ENCODE assay signal across 27 cellular contexts in the genomic region with DNA sequence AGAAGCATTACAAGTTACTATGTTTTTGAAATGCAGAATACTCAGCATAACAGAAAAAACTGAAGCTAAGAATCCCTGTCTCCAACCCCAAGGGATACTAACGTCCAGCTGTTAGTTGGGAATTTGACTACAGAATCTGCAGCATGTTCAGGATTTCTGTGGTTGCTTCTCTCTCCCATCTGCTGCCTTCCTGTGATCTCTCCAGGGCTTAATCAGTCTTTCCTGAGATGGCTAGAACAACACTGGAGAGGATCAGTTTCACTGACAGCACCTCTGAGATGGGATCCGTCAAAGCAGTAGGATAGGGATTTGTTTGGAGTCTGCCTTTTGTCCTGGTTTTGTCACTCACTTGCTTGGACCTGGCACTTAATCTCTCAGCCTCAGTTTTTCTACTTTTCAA.
"Had no signal": no experiment of that assay in that cellular context is flagged by ENCODE, and none has a peak within 500 bp of the region (broad histone marks: within the 10 kb centered on the region; RNA-seq: fewer than 3 reads in every experiment).

No MANE protein-coding gene starts in this region.

- DNase-seq: activated CD4-positive, alpha-beta T cell treated with anti-CD3 and anti-CD28 coated beads for 4 hours; activated CD4-positive, alpha-beta T cell treated with anti-CD3 and anti-CD28 coated beads, Interleukin-2, amount 50 U/mL, for 4 hours; activated naive CD4-positive, alpha-beta T cell; activated T-cell treated with anti-CD3 and anti-CD28 coated beads for 4 hours; activated T-cell treated with anti-CD3 and anti-CD28 coated beads, Interleukin-2, amount 50 U/mL, for 72 hours; dorsolateral prefrontal cortex; effector memory CD4-positive, alpha-beta T cell; foreskin fibroblast; heart left ventricle; hypothalamus; lower lobe of right lung; mesenchymal stem cell; ovary; retina; sigmoid colon; stimulated activated naive CD4-positive, alpha-beta T cell; T-cell; tibial artery; upper lobe of right lung had no signal

- H3K27me3 ChIP-seq: ascending aorta, dorsolateral prefrontal cortex, heart left ventricle, ovary, sigmoid colon, suprapubic skin, tibial artery, upper lobe of right lung had no signal

- H3K27ac Mint-ChIP-seq: activated naive CD8-positive, alpha-beta T cell; activated T-cell treated with anti-CD3 and anti-CD28 coated beads, Interleukin-2, amount 50 U/mL, for 72 hours; nephron; progenitor cell of endocrine pancreas; T-cell; T-helper 2 cell treated with Interferon-gamma antibody and Interleukin-4, amounts not matched to agents 5 μg/mL and 100 μg/mL, for 36 hours had no signal

- H3K4me1 ChIP-seq: ascending aorta, lower lobe of right lung, sigmoid colon, suprapubic skin, tibial artery, upper lobe of right lung had no signal

- H3K4me3 ChIP-seq: ascending aorta, coronary artery, dorsolateral prefrontal cortex, heart left ventricle, lower lobe of right lung, ovary, sigmoid colon, suprapubic skin, tibial artery, upper lobe of right lung had no signal

- H3K36me3 ChIP-seq: ovary had no signal

- H3K36me3 Mint-ChIP-seq: activated naive CD8-positive, alpha-beta T cell; T-cell had no signal

- H3K4me3 Mint-ChIP-seq: activated naive CD8-positive, alpha-beta T cell; activated T-cell treated with anti-CD3 and anti-CD28 coated beads, Interleukin-2, amount 50 U/mL, for 72 hours; brain; nephron; T-cell; T-helper 2 cell treated with Interferon-gamma antibody and Interleukin-4, amounts not matched to agents 5 μg/mL and 100 μg/mL, for 36 hours had no signal

- H3K9me3 ChIP-seq: ascending aorta, heart left ventricle, lower lobe of right lung, ovary, sigmoid colon, suprapubic skin, tibial artery, upper lobe of right lung had no signal

- H3K9me3 Mint-ChIP-seq: activated T-cell treated with anti-CD3 and anti-CD28 coated beads, Interleukin-2, amount 50 U/mL, for 72 hours; brain; nephron; T-cell; T-helper 2 cell treated with Interferon-gamma antibody and Interleukin-4, amounts not matched to agents 5 μg/mL and 100 μg/mL, for 36 hours had no signal

- H3K4me1 Mint-ChIP-seq: brain had no signal

- H3K27me3 Mint-ChIP-seq: brain, progenitor cell of endocrine pancreas had no signal

- ATAC-seq: activated T-cell treated with anti-CD3 and anti-CD28 coated beads, Interleukin-2, amount 50 U/mL, for 72 hours; lower lobe of right lung; T-cell; upper lobe of right lung had no signal

- H3K27ac ChIP-seq: ascending aorta, coronary artery, dorsolateral prefrontal cortex, heart left ventricle, lower lobe of right lung, ovary, sigmoid colon, suprapubic skin, tibial artery, upper lobe of right lung had no signal
